8 cellular contexts compared by ENCODE assay signal in the genomic region with DNA sequence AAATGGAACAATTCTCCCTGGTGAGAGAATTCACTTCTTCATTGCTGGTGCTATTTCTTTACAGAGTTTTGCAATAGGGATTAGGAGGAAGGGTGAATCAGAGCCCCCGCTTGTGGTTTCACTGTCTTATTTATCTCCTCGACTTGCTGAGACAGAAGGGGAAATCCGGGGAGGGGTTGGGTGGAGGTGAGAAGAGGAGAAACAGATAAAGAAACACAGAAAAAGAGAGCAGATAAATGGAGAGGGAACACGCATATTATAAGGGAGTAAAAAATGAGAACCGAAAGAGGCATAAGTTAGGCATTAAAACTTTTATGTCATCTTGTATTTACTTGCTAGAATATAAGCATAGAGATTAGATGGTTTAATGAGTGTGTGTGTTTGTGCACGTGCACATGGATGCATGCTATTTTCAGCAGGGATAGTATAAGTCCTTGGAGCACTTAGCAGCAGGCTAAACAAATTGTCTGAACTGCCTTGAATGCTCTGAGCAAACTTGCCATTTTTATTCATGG.
A peak's percentile ranks its signal among the peaks of the same experiment; 100 is the strongest.
DNase-seq lines count a peak whose midpoint lies in the region; ATAC-seq and TF ChIP-seq lines count a peak whose summit lies in the region.

No MANE protein-coding gene starts in this region.

- H4K91ac ChIP-seq in mesenchymal stem cell (ENCODE audit: low read length): no peak overlapping the region

- H3K27me3 ChIP-seq in mesenchymal stem cell (ENCODE audit: control insufficient read depth in 1 of 2, insufficient read depth in 1 of 2, low read length in 2 of 2): peaks cover 0 to 4% of the 10 kb centered on the region in 2 experiments

- no peak overlapping the region for H2BK15ac ChIP-seq in mesenchymal stem cell (ENCODE audit: low read depth, poor library complexity, severe bottlenecking)

- no peaks in the 10 kb centered on the region for H3K9me3 ChIP-seq in mesenchymal stem cell (ENCODE audit: control insufficient read depth, low read length)

- H3K23ac ChIP-seq in mesenchymal stem cell (ENCODE audit: low read length in 2 of 2): no peak overlapping the region

- H3K4me2 ChIP-seq in mesenchymal stem cell (ENCODE audit: low read length, poor library complexity, severe bottlenecking): no peak overlapping the region

- H3K27ac ChIP-seq in mesenchymal stem cell (ENCODE audit: low read length, poor library complexity, severe bottlenecking): no peak overlapping the region

- H3K18ac ChIP-seq in mesenchymal stem cell (ENCODE audit: low read depth in 1 of 2, low read length in 2 of 2): no peak overlapping the region

- no peak overlapping the region for H3K4ac ChIP-seq in mesenchymal stem cell (ENCODE audit: low read depth in 1 of 2, low read length in 2 of 2)

- no peak overlapping the region for H2BK5ac ChIP-seq in mesenchymal stem cell (ENCODE audit: low read depth, low read length, poor library complexity, severe bottlenecking)

- TF ChIP-seq CTCF in NB4 (IDR thresholded peaks at IDR 0.05; ENCODE audit: low read depth, low read length): no peak

- H2AK5ac ChIP-seq in mesenchymal stem cell (ENCODE audit: low read length, severe bottlenecking): no peak overlapping the region

- WGBS in mesenchymal stem cell: 66% methylated on average over 6 of the region's 6 CpGs

- H2BK120ac ChIP-seq in mesenchymal stem cell (ENCODE audit: low read depth, low read length): no peak overlapping the region

- DNase-seq in NB4 (ENCODE audit: low read depth) (peak; percentile 94), mesenchymal stem cell (peak; percentile 28), NCI-H2107 (lab: John Stamatoyannopoulos, UW) (no peak), RKO (ENCODE audit: low spot score) (no peak), NCI-H526 (lab: John Stamatoyannopoulos, UW) (no peak)
- peak; percentile 71 for DNase-seq in activated CD8-positive, alpha-beta memory T cell treated with anti-CD3 and anti-CD28 coated beads, Interleukin-2, amount 50 U/mL, for 4 hours

- H2AFZ ChIP-seq in mesenchymal stem cell (ENCODE audit: low read depth, low read length): no peak overlapping the region

- ATAC-seq in GM21447 (IDR thresholded peaks at IDR 0.05; ENCODE audit: unreplicated experiment) (peak; percentile 89), HG03045 (IDR thresholded peaks at IDR 0.05; ENCODE audit: unreplicated experiment) (no peak)

- H3K4me3 ChIP-seq in NB4 (ENCODE audit: low read depth, low read length) (peak overlapping the region; percentile 2), mesenchymal stem cell (ENCODE audit: insufficient read depth in 1 of 2, low read depth in 1 of 2, low read length in 2 of 2) (no peak overlapping the region)

- H3K79me1 ChIP-seq in mesenchymal stem cell (replicated peaks; ENCODE audit: low read length, poor library complexity, severe bottlenecking): no peaks in the 10 kb centered on the region

- no peak for TF ChIP-seq POLR2A in NB4 (IDR thresholded peaks at IDR 0.05; ENCODE audit: extremely low read depth, insufficient read length)

- no peak overlapping the region for H3K14ac ChIP-seq in mesenchymal stem cell (ENCODE audit: low read length in 2 of 2)

- H3K9ac ChIP-seq in mesenchymal stem cell (ENCODE audit: low read length): no peak overlapping the region

- H4K8ac ChIP-seq in mesenchymal stem cell (ENCODE audit: low read length): no peak overlapping the region

- H2BK12ac ChIP-seq in mesenchymal stem cell (ENCODE audit: low read length in 2 of 2): no peak overlapping the region

- H3K36me3 ChIP-seq in mesenchymal stem cell (ENCODE audit: control insufficient read depth in 1 of 2, insufficient read depth in 2 of 2, low read depth in 1 of 2, low read length in 2 of 2): no peaks in the 10 kb centered on the region

- no peaks in the 10 kb centered on the region for H3K4me1 ChIP-seq in mesenchymal stem cell (ENCODE audit: control insufficient read depth, insufficient read depth, low read depth, low read length)

Comparison
In these comparisons a context has a peak if more than half of its experiments do, and no peak if none do; other contexts are left out.
1. DNase-seq: peak in NB4 (single experiment), activated CD8-positive, alpha-beta memory T cell treated with anti-CD3 and anti-CD28 coated beads, Interleukin-2, amount 50 U/mL, for 4 hours (single experiment) and mesenchymal stem cell (single experiment); none in NCI-H2107 (single experiment), RKO (single experiment) and NCI-H526 (0 of 2).